Comparison of ENCODE assay signal across 37 cellular contexts in the genomic region with DNA sequence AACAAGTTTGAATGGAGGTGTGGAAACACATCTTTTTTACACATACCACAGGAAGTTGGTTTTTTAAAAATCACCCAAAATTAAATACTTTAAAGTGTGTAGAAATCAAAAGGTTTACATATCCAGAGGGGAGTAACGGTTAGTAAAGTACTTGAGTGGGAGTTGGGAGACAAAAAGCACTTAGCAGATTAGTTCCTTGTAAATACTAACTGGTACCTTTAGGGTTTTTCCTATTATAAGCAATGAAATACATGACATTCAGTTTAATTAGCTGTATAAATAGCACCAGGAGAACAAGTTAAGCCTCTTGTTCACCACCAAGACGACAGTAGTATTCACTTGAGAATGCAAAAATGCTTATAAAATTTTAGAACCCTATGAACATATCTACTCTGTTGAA.
"Had no signal": no experiment of that assay in that cellular context is flagged by ENCODE, and none has a peak within 500 bp of the region (broad histone marks: within the 10 kb centered on the region; RNA-seq: fewer than 3 reads in every experiment).

No MANE protein-coding gene starts in this region.

- H3K9me3 ChIP-seq: adrenal gland, ascending aorta, body of pancreas, breast epithelium had no signal

- H3K4me3 Mint-ChIP-seq: activated naive CD4-positive, alpha-beta T cell treated with anti-CD3 and anti-CD28 coated beads for 36 hours; activated naive CD4-positive, alpha-beta T cell treated with anti-CD3 and anti-CD28 coated beads, Interleukin-2, amount 10 ng/mL, durations not matched to agents 7 days and 5 days; activated naive CD4-positive, alpha-beta T cell treated with anti-CD3 and anti-CD28 coated beads, Interleukin-2, amount 50 U/mL, for 24 hours; activated naive CD8-positive, alpha-beta T cell; activated naive CD8-positive, alpha-beta T cell treated with anti-CD3 and anti-CD28 coated beads for 36 hours; activated naive CD8-positive, alpha-beta T cell treated with anti-CD3 and anti-CD28 coated beads, Interleukin-2, amount 10 ng/mL, durations not matched to agents 7 days and 5 days; activated naive CD8-positive, alpha-beta T cell treated with anti-CD3 and anti-CD28 coated beads, Interleukin-2, amount 50 U/mL, for 24 hours; activated T-cell treated with anti-CD3 and anti-CD28 coated beads, Interleukin-2, amount 50 U/mL, for 24 hours; activated T-cell treated with anti-CD3 and anti-CD28 coated beads, Interleukin-2, amount 50 U/mL, for 4 hours; activated T-cell treated with anti-CD3 and anti-CD28 coated beads, Interleukin-2, amount 50 U/mL, for 72 hours; activated T-helper 1 cell treated with anti-CD3 and anti-CD28 coated beads, Interleukin-12 subunit alpha, Interleukin-12 subunit beta, Interleukin-2, Interleukin-4 antibody, amounts not matched to agents 30 ng/mL and 10 ng/mL and 1 ng/mL, durations not matched to agents 14 hours and 24 hours and 36 hours; activated T-helper 17 cell treated with anti-CD3 and anti-CD28 coated beads, Interleukin-2, amount 50 U/mL, for 72 hours; brain; central memory CD8-positive, alpha-beta T cell had no signal

- H3K4me3 ChIP-seq: adrenal gland, ascending aorta, body of pancreas, breast epithelium, cardiac muscle cell had no signal

- H3K36me3 Mint-ChIP-seq: activated naive CD4-positive, alpha-beta T cell treated with anti-CD3 and anti-CD28 coated beads, Interleukin-2, amount 10 ng/mL, durations not matched to agents 7 days and 5 days; activated naive CD4-positive, alpha-beta T cell treated with anti-CD3 and anti-CD28 coated beads, Interleukin-2, amount 50 U/mL, for 24 hours; activated naive CD4-positive, alpha-beta T cell treated with anti-CD3 and anti-CD28 coated beads, Interleukin-2, amount 50 U/mL, for 72 hours; activated naive CD8-positive, alpha-beta T cell; activated naive CD8-positive, alpha-beta T cell treated with anti-CD3 and anti-CD28 coated beads for 36 hours; activated naive CD8-positive, alpha-beta T cell treated with anti-CD3 and anti-CD28 coated beads, Interleukin-2, amount 10 ng/mL, durations not matched to agents 7 days and 5 days; brain had no signal

- ATAC-seq: activated naive CD4-positive, alpha-beta T cell treated with anti-CD3 and anti-CD28 coated beads, Interleukin-2, amount 50 U/mL, for 72 hours; activated naive CD8-positive, alpha-beta T cell treated with anti-CD3 and anti-CD28 coated beads, Interleukin-2, amount 50 U/mL, for 24 hours; activated T-cell treated with anti-CD3 and anti-CD28 coated beads, Interleukin-2, amount 50 U/mL, for 4 hours; activated T-cell treated with anti-CD3 and anti-CD28 coated beads, Interleukin-2, amount 50 U/mL, for 72 hours; activated T-helper 17 cell treated with anti-CD3 and anti-CD28 coated beads, Interleukin-2, amount 50 U/mL, for 72 hours; body of pancreas had no signal

- H3K27ac ChIP-seq: adrenal gland, ascending aorta, body of pancreas, brain microvascular endothelial cell, breast epithelium, cardiac muscle cell had no signal

- H3K4me1 ChIP-seq: adrenal gland, ascending aorta, body of pancreas, breast epithelium had no signal

- H3K36me3 ChIP-seq: adrenal gland, ascending aorta, brain microvascular endothelial cell, breast epithelium, cardiac muscle cell had no signal

- H3K27ac Mint-ChIP-seq: activated naive CD4-positive, alpha-beta T cell treated with anti-CD3 and anti-CD28 coated beads for 36 hours; activated naive CD4-positive, alpha-beta T cell treated with anti-CD3 and anti-CD28 coated beads, Interleukin-2, amount 10 ng/mL, durations not matched to agents 7 days and 5 days; activated naive CD4-positive, alpha-beta T cell treated with anti-CD3 and anti-CD28 coated beads, Interleukin-2, amount 50 U/mL, for 24 hours; activated naive CD4-positive, alpha-beta T cell treated with anti-CD3 and anti-CD28 coated beads, Interleukin-2, amount 50 U/mL, for 72 hours; activated naive CD8-positive, alpha-beta T cell; activated naive CD8-positive, alpha-beta T cell treated with anti-CD3 and anti-CD28 coated beads for 36 hours; activated naive CD8-positive, alpha-beta T cell treated with anti-CD3 and anti-CD28 coated beads, Interleukin-2, amount 10 ng/mL, durations not matched to agents 7 days and 5 days; activated naive CD8-positive, alpha-beta T cell treated with anti-CD3 and anti-CD28 coated beads, Interleukin-2, amount 50 U/mL, for 24 hours; activated T-cell treated with anti-CD3 and anti-CD28 coated beads, Interleukin-2, amount 50 U/mL, for 24 hours; activated T-cell treated with anti-CD3 and anti-CD28 coated beads, Interleukin-2, amount 50 U/mL, for 72 hours; activated T-helper 1 cell treated with anti-CD3 and anti-CD28 coated beads, Interleukin-12 subunit alpha, Interleukin-12 subunit beta, Interleukin-2, Interleukin-4 antibody, amounts not matched to agents 30 ng/mL and 10 ng/mL and 1 ng/mL, durations not matched to agents 14 hours and 24 hours and 36 hours; activated T-helper 17 cell treated with anti-CD3 and anti-CD28 coated beads, Interleukin-2, amount 50 U/mL, for 72 hours; activated T-helper 2 cell treated with anti-CD3 and anti-CD28 coated beads, Interferon-gamma antibody, Interleukin-2, Interleukin-4, amounts not matched to agents 10 μg/mL and 5 μg/mL and 100 μg/mL, durations not matched to agents 14 hours and 24 hours and 36 hours; brain had no signal

- H3K9me3 Mint-ChIP-seq: activated T-helper 1 cell treated with anti-CD3 and anti-CD28 coated beads, Interleukin-12 subunit alpha, Interleukin-12 subunit beta, Interleukin-2, Interleukin-4 antibody, amounts not matched to agents 30 ng/mL and 10 ng/mL and 1 ng/mL, durations not matched to agents 14 hours and 24 hours and 36 hours; activated T-helper 2 cell treated with anti-CD3 and anti-CD28 coated beads, Interferon-gamma antibody, Interleukin-2, Interleukin-4, amounts not matched to agents 10 μg/mL and 5 μg/mL and 100 μg/mL, durations not matched to agents 14 hours and 24 hours and 36 hours had no signal

- H3K27me3 ChIP-seq: adrenal gland, ascending aorta, body of pancreas, brain microvascular endothelial cell, breast epithelium, cardiac muscle cell had no signal

- DNase-seq: activated effector memory CD4-positive, alpha-beta T cell treated with anti-CD3 and anti-CD28 coated beads, Interleukin-2, amount 50 U/mL, for 16 hours; activated effector memory CD4-positive, alpha-beta T cell treated with Interleukin-2 at 50 U/mL for 16 hours; activated gamma-delta T cell; activated gamma-delta T cell treated with Interleukin-2 at 50 U/mL for 16 hours; activated naive CD4-positive, alpha-beta T cell; activated naive CD4-positive, alpha-beta T cell treated with anti-CD3 and anti-CD28 coated beads for 36 hours; activated naive CD4-positive, alpha-beta T cell treated with anti-CD3 and anti-CD28 coated beads, Interleukin-2, amount 10 ng/mL, durations not matched to agents 7 days and 5 days; activated naive CD4-positive, alpha-beta T cell treated with anti-CD3 and anti-CD28 coated beads, Interleukin-2, amount 50 U/mL, for 16 hours; activated naive CD4-positive, alpha-beta T cell treated with Interleukin-2 at 50 U/mL for 16 hours; activated naive CD8-positive, alpha-beta T cell treated with anti-CD3 and anti-CD28 coated beads for 36 hours; activated naive CD8-positive, alpha-beta T cell treated with anti-CD3 and anti-CD28 coated beads, Interleukin-2, amount 10 ng/mL, durations not matched to agents 7 days and 5 days; activated naive CD8-positive, alpha-beta T cell treated with anti-CD3 and anti-CD28 coated beads, Interleukin-2, amount 50 U/mL, for 24 hours; activated T-cell treated with anti-CD3 and anti-CD28 coated beads, Interleukin-2, amount 50 U/mL, for 24 hours; activated T-cell treated with anti-CD3 and anti-CD28 coated beads, Interleukin-2, amount 50 U/mL, for 4 hours; activated T-cell treated with anti-CD3 and anti-CD28 coated beads, Interleukin-2, amount 50 U/mL, for 48 hours; activated T-cell treated with anti-CD3 and anti-CD28 coated beads, Interleukin-2, amount 50 U/mL, for 72 hours; adrenal gland; amniotic stem cell; amygdala; anterior cingulate cortex; aorta; body of pancreas; brain microvascular endothelial cell; caudate nucleus; central memory CD4-positive, alpha-beta T cell; cerebellar nuclear complex had no signal

- H3K4me1 Mint-ChIP-seq: activated naive CD4-positive, alpha-beta T cell treated with anti-CD3 and anti-CD28 coated beads, Interleukin-2, amount 10 ng/mL, durations not matched to agents 7 days and 5 days; activated naive CD4-positive, alpha-beta T cell treated with anti-CD3 and anti-CD28 coated beads, Interleukin-2, amount 50 U/mL, for 24 hours; activated naive CD8-positive, alpha-beta T cell treated with anti-CD3 and anti-CD28 coated beads for 36 hours; activated naive CD8-positive, alpha-beta T cell treated with anti-CD3 and anti-CD28 coated beads, Interleukin-2, amount 10 ng/mL, durations not matched to agents 7 days and 5 days; activated naive CD8-positive, alpha-beta T cell treated with anti-CD3 and anti-CD28 coated beads, Interleukin-2, amount 50 U/mL, for 24 hours; activated T-helper 17 cell treated with anti-CD3 and anti-CD28 coated beads, Interleukin-2, amount 50 U/mL, for 72 hours; brain; central memory CD8-positive, alpha-beta T cell had no signal
